In the genomic region with DNA sequence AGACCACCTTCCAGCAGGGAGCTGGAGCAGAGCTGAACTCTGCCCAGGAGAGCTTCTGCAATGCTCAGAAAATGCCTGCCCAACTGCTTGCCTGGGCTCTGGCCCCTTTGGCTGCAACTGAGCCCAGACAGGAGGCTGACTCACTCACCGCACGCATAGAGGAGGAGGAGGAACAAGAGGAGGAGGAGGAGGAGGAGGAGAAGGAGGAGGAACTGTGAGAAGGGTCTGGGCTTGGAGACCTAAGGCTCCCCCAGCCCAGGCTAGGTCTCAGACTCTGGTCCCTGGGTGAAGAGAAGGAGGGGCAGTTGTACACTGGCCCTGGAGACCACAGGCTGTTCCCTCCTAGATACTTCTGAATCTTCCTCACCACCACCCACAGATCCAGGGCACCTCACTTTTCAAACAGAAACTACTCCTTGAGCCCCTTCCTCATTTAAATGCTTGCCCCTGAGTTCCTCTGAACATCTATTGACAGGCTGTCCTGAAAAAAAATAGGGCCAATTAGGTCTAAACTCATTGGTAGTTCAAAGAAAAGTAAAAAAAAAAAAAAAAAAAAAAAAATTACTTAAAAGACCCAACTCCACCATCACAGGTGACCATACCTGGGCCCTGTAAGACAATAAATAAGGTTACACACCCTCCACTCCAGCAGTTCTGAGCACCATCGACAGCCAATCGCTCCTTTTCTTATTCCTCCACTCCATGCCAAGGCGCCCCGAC, we compare ENCODE assay signal across 8 cellular contexts. TPM values are rescaled to one million over a fixed set of nuclear protein-coding genes. Genes with fewer than 3 reads are reported as not detected.
DNase-seq lines count a peak whose midpoint lies in the region; ATAC-seq and TF ChIP-seq lines count a peak whose summit lies in the region.

No MANE protein-coding gene starts in this region.

- no peaks in the 10 kb centered on the region for H3K79me2 ChIP-seq in DND-41 (ENCODE audit: insufficient read depth, low read length)
- no peaks in the 10 kb centered on the region for H3K79me2 ChIP-seq in neural cell (replicated peaks; ENCODE audit: insufficient read depth, low read length)

- no peak for TF ChIP-seq CTCF in DND-41 (IDR thresholded peaks at IDR 0.05; ENCODE audit: borderline replicate concordance, extremely low read depth, low read length, poor library complexity, severe bottlenecking)
- TF ChIP-seq CTCF in neural cell (IDR thresholded peaks at IDR 0.05; ENCODE audit: poor library complexity, severe bottlenecking), result no peak
- no peak for TF ChIP-seq CTCF in transverse colon (IDR thresholded peaks at IDR 0.05)

- TF ChIP-seq EP300 in neural cell (conservative IDR thresholded peaks at IDR 0.05; ENCODE audit: poor library complexity, severe bottlenecking), result no peak
- TF ChIP-seq EP300 in transverse colon (IDR thresholded peaks at IDR 0.05; ENCODE audit: low read depth), result no peak

- H3K4me2 ChIP-seq in DND-41 (ENCODE audit: insufficient read depth, low read length) (no peak overlapping the region), neural cell (ENCODE audit: low read length) (peak overlapping the region; percentile 57)

- H3K27ac ChIP-seq in DND-41 (ENCODE audit: low read length) (no peak overlapping the region), esophagus (ENCODE audit: low read depth in 2 of 2, low read length in 1 of 2) (peak overlapping the region; percentile 88 to 95), neural cell (ENCODE audit: low read length) (no peak overlapping the region), transverse colon (peak overlapping the region; percentile 84 to 89 (median 87))

- DNase-seq in DND-41 (no peak), NCI-H226 (peak; percentile 90), transverse colon (peak; percentile 73), NCI-H2081 (lab: John Stamatoyannopoulos, UW) (no peak)
- DNase-seq in activated CD8-positive, alpha-beta memory T cell treated with anti-CD3 and anti-CD28 coated beads for 24 hours, result peak; percentile 82

- H4K20me1 ChIP-seq in DND-41 (ENCODE audit: insufficient read depth, low read length) (peaks cover 2% of the 10 kb centered on the region; the same call in 1 of the 2 replicates), neural cell (ENCODE audit: insufficient read depth) (no peaks in the 10 kb centered on the region)

- no peaks in the 10 kb centered on the region for H3F3A ChIP-seq in neural cell (ENCODE audit: insufficient read depth, low read length, poor library complexity, severe bottlenecking)

- H3K9ac ChIP-seq in DND-41 (ENCODE audit: low read depth, low read length), result no peak overlapping the region
- no peak overlapping the region for H3K9ac ChIP-seq in neural cell (ENCODE audit: low read length)

- H3K4me1 ChIP-seq in DND-41 (ENCODE audit: insufficient read depth, low read length) (no peaks in the 10 kb centered on the region), esophagus (ENCODE audit: control insufficient read depth in 2 of 2, insufficient read depth in 2 of 2, low read length in 1 of 2) (peaks cover 3 to 29% of the 10 kb centered on the region in 2 donors), transverse colon (peaks cover 19 to 79% (median 58%) of the 10 kb centered on the region in 4 donors)

- ATAC-seq in DND-41 (ENCODE audit: insufficient read depth, low read depth) (peak; percentile 68; the same call in 2 of the 3 replicates), HG03521 (IDR thresholded peaks at IDR 0.05; ENCODE audit: unreplicated experiment) (no peak)

- H3K4me3 ChIP-seq in DND-41 (ENCODE audit: low read depth in 1 of 2, low read length in 2 of 2) (no peak overlapping the region), esophagus (ENCODE audit: low read depth in 1 of 2, low read length in 2 of 2) (peak overlapping the region; percentile 69 to 80), neural cell (ENCODE audit: low read length) (peak overlapping the region; percentile 69), transverse colon (peak overlapping the region; percentile 44 to 62 (median 56))

- H3K27me3 ChIP-seq in DND-41 (ENCODE audit: insufficient read depth, low read length, poor library complexity) (peaks cover 26% of the 10 kb centered on the region), esophagus (ENCODE audit: control insufficient read depth in 1 of 2, insufficient read depth in 2 of 2, low read length in 2 of 2) (no peaks in the 10 kb centered on the region), neural cell (ENCODE audit: insufficient read depth, low read depth, low read length) (peaks cover 48% of the 10 kb centered on the region), transverse colon (no peaks in the 10 kb centered on the region)

- in situ Hi-C loops in transverse colon (cut with MboI; ENCODE audit: low pct_ligation_motif_present in 1 of 4, low pct_unique_long_range_greater_than_20kb in 1 of 4, low sequenced_read_pairs in 3 of 4), result no loop called here

- peak; percentile 68 for TF ChIP-seq POLR2A in transverse colon (IDR thresholded peaks at IDR 0.05)

- H3K9me3 ChIP-seq in DND-41 (ENCODE audit: insufficient read depth, low read length, severe bottlenecking), result no peaks in the 10 kb centered on the region
- H3K9me3 ChIP-seq in esophagus (ENCODE audit: control insufficient read depth in 2 of 2, insufficient read depth in 1 of 2, low read depth in 1 of 2, low read length in 1 of 2), result no peaks in the 10 kb centered on the region
- H3K9me3 ChIP-seq in neural cell (ENCODE audit: low read length), result no peaks in the 10 kb centered on the region
- H3K9me3 ChIP-seq in transverse colon, result no peaks in the 10 kb centered on the region

- H3K36me3 ChIP-seq in DND-41 (ENCODE audit: insufficient read depth, low read length) (no peaks in the 10 kb centered on the region), esophagus (ENCODE audit: control insufficient read depth in 2 of 2, insufficient read depth in 2 of 2, low read length in 1 of 2) (no peaks in the 10 kb centered on the region), neural cell (ENCODE audit: insufficient read depth, low read length) (no peaks in the 10 kb centered on the region), transverse colon (no peaks in the 10 kb centered on the region)

- WGBS in esophagus, 2 donors, result 3 to 4% methylated on average over 6 of the region's 6 CpGs
- 0 to 1% methylated on average over 5 to 6 of the region's 6 CpGs for WGBS in transverse colon (ENCODE audit: low coverage in 1 of 2), 2 donors

- intact Hi-C loops in transverse colon (cut with DNase I; ENCODE audit: low total_unique reads), result no loop called here

- H2AFZ ChIP-seq in DND-41 (ENCODE audit: low read depth, low read length), result no peak overlapping the region
- no peak overlapping the region for H2AFZ ChIP-seq in neural cell (ENCODE audit: low read depth, low read length)

- no peaks in the 10 kb centered on the region for H3K9me2 ChIP-seq in neural cell (ENCODE audit: insufficient read depth, low read length)

- no peak for TF ChIP-seq RAD21 in neural cell (conservative IDR thresholded peaks at IDR 0.05)

TF ChIP-seq in neural cell, 6 proteins besides CTCF, POLR2A, EP300 and RAD21:
- TF ChIP-seq MXI1 (conservative IDR thresholded peaks at IDR 0.05; ENCODE audit: poor library complexity, severe bottlenecking), result no peak

RNA-seq across cellular contexts. Expression of a gene that starts 0.7 kb away (rescaled TPM):
- polyA plus RNA-seq in esophagus, result 10 to 100 TPM in 1 of 2 donors, 1 to 10 TPM in 1; 8.8 to 10.8 TPM
- polyA plus RNA-seq in neural cell, result not detected in 2 replicates
- polyA minus RNA-seq in neural cell, result not detected in 2 replicates
- total RNA-seq in transverse colon, result 100 to 1,000 TPM in 2 of 4 donors, 10 to 100 TPM in 2; 62.3 to 191 (median 117) TPM

RNA-seq across cellular contexts. Expression of a gene that starts 59.3 kb away (rescaled TPM):
- polyA plus RNA-seq in esophagus (10 to 100 TPM; 22.0 to 51.1 TPM), neural cell (286 and 290 TPM in 2 replicates)
- polyA minus RNA-seq in neural cell, result 133 and 143 TPM in 2 replicates
- 100 to 1,000 TPM in 2 of 4 donors, 10 to 100 TPM in 2; 51.9 to 258 (median 113) TPM for total RNA-seq in transverse colon

Comparison
In these comparisons a context has a peak if more than half of its experiments do, and no peak if none do; other contexts are left out.
1. DNase-seq: peak in NCI-H226 (single experiment), activated CD8-positive, alpha-beta memory T cell treated with anti-CD3 and anti-CD28 coated beads for 24 hours (single experiment) and transverse colon (single experiment); none in DND-41 (single experiment) and NCI-H2081 (0 of 2).
2. H3K27ac ChIP-seq: peak in esophagus (2 of 2) and transverse colon (4 of 4); none in DND-41 (single experiment) and neural cell (single experiment).
3. H3K4me3 ChIP-seq: peak in esophagus (2 of 2), neural cell (single experiment) and transverse colon (4 of 4); none in DND-41 (0 of 2).